Comparison of ENCODE assay signal across 24 cellular contexts in genomic region chr7:115211171-115211570, GRCh38.
"Had no signal": no experiment of that assay in that cellular context is flagged by ENCODE, and none has a peak within 500 bp of the region (broad histone marks: within the 10 kb centered on the region; RNA-seq: fewer than 3 reads in every experiment).

No MANE protein-coding gene starts in this region.

- FAIRE-seq: HTR-8/SVneo, K562 had no signal

- DNase-seq: Kasumi-1, MM.1S, NCI-H1092 treated with DMSO at 0.1 percent for 48 hours, NCI-H1436, NCI-H187, NCI-H2029, NCI-H2081 treated with DMSO at 0.1 percent for 48 hours, NCI-H2171, NCI-H226, NCI-H446, NCI-H510A, NCI-H524 treated with DMSO at 0.1 percent for 48 hours, NCI-H69, NCI-H774, PC-3, SIG-M5 had no signal

- H3K4me1 ChIP-seq: SJSA1 had no signal

- H3K4me3 ChIP-seq: K562, SJSA1, SK-N-MC had no signal

- H3K27ac ChIP-seq: HL-60, KMS-11, RWPE1, SJSA1, SK-N-MC had no signal

- H3K27me3 ChIP-seq: SJSA1 had no signal

- ATAC-seq: K562, Panc1, PC-3 had no signal

- H3K36me3 ChIP-seq: SJSA1 had no signal
